ENCODE assay signal across 8 cellular contexts in genomic region chr22:39173787-39174497, GRCh38. TPM values are rescaled to one million over a fixed set of nuclear protein-coding genes. Genes with fewer than 3 reads are reported as not detected.
DNase-seq lines count a peak whose midpoint lies in the region; ATAC-seq and TF ChIP-seq lines count a peak whose summit lies in the region.

No MANE protein-coding gene starts in this region.

- peak overlapping the region; percentile 68 to 80 for H3K27ac ChIP-seq in coronary artery

- no peak overlapping the region for H3K4me3 Mint-ChIP-seq in nephron

- peaks cover 54% of the 10 kb centered on the region for H3K4me1 Mint-ChIP-seq in nephron

- ATAC-seq in HG03342 (IDR thresholded peaks at IDR 0.05; ENCODE audit: unreplicated experiment): no peak

- peak overlapping the region; percentile 49 for H3K4me3 ChIP-seq in coronary artery

- H3K9me3 Mint-ChIP-seq in nephron: no peaks in the 10 kb centered on the region

- peak; percentile 23 to 41 for DNase-seq in stimulated activated CD4-positive, alpha-beta T cell treated with anti-CD3 and anti-CD28 coated beads, Interleukin-2, amount 100 ng/mL, for 24 hours
- DNase-seq in stimulated activated CD4-positive, alpha-beta T cell treated with anti-CD3 and anti-CD28 coated beads, Interleukin-2, amount 100 ng/mL, for 48 hours: no peak
- DNase-seq in coronary artery (ENCODE audit: low spot score) (no peak), NCI-H524 (lab: John Stamatoyannopoulos, UW) (no peak), SK-N-DZ (ENCODE audit: low spot score) (no peak), NCI-H187 (lab: John Stamatoyannopoulos, UW) (no peak)

- peaks cover 17% of the 10 kb centered on the region for H3K27me3 Mint-ChIP-seq in nephron (ENCODE audit: low read depth)

- H3K27ac Mint-ChIP-seq in nephron: peak overlapping the region; percentile 84 to 96 (median 92)

- no peaks in the 10 kb centered on the region for H3K36me3 Mint-ChIP-seq in nephron (ENCODE audit: low read depth)

- TF ChIP-seq CTCF in coronary artery (IDR thresholded peaks at IDR 0.05): no peak
- no peak for TF ChIP-seq CTCF in nephron (IDR thresholded peaks at IDR 0.05; ENCODE audit: unreplicated experiment in 3 of 3)

RNA-seq across cellular contexts. Expression of gene CBX7, which starts 21.5 kb away (rescaled TPM):
- polyA plus RNA-seq in SK-N-DZ (2014; cell fraction: cytosol; rRNA removed): 0.37 and 1.7 TPM in 2 replicates
- polyA plus RNA-seq in SK-N-DZ (2014; cell fraction: nucleus; rRNA removed): 1.9 and 11.7 TPM in 2 replicates

Comparison
In these comparisons a context has a peak if more than half of its experiments do, and no peak if none do; other contexts are left out.
1. DNase-seq: peak in stimulated activated CD4-positive, alpha-beta T cell treated with anti-CD3 and anti-CD28 coated beads, Interleukin-2, amount 100 ng/mL, for 24 hours (2 of 2); none in stimulated activated CD4-positive, alpha-beta T cell treated with anti-CD3 and anti-CD28 coated beads, Interleukin-2, amount 100 ng/mL, for 48 hours (0 of 2), coronary artery (single experiment), NCI-H524 (0 of 2), SK-N-DZ (single experiment) and NCI-H187 (0 of 2).